In genomic region chr5:1413611-1414241, GRCh38 we compare ENCODE assay signal across 24 cellular contexts. TPM values are rescaled to one million over a fixed set of nuclear protein-coding genes. Genes with fewer than 3 reads are reported as not detected.
"Had no signal": no experiment of that assay in that cellular context is flagged by ENCODE, and none has a peak within 500 bp of the region (broad histone marks: within the 10 kb centered on the region; RNA-seq: fewer than 3 reads in every experiment).

No MANE protein-coding gene starts in this region.

- H3K4me1 ChIP-seq: heart left ventricle, neural progenitor cell, prostate gland, vagina had no signal

- DNase-seq: activated B cell treated with CpG ODN at 0.5 μM for 24 hours; activated CD4-positive, alpha-beta memory T cell treated with anti-CD3 and anti-CD28 coated beads for 36 hours; activated CD4-positive, alpha-beta T cell treated with anti-CD3 and anti-CD28 coated beads for 4 hours; activated effector memory CD4-positive, alpha-beta T cell treated with Interleukin-2 at 50 U/mL for 16 hours; activated naive CD4-positive, alpha-beta T cell treated with anti-CD3 and anti-CD28 coated beads for 36 hours; activated T-cell treated with anti-CD3 and anti-CD28 coated beads, Interleukin-2, amount 50 U/mL, for 72 hours; islet precursor cell; mammary epithelial cell; stimulated activated CD4-positive, alpha-beta T cell treated with anti-CD3 and anti-CD28 coated beads, Interleukin-2, amount 100 ng/mL, for 48 hours; stimulated activated CD8-positive, alpha-beta memory T cell treated with anti-CD3 and anti-CD28 coated beads, Interleukin-4, amount 100 ng/mL, for 48 hours; stimulated activated naive B cell treated with anti-CD40 and anti-IgM and Interleukin-4, amounts not matched to agents 10 μg/mL and 1 μg/mL and 100 μg/mL, for 72 hours; T1000; trophoblast cell had no signal

- ATAC-seq: activated T-cell treated with anti-CD3 and anti-CD28 coated beads, Interleukin-2, amount 50 U/mL, for 72 hours; heart left ventricle; naive thymus-derived CD8-positive, alpha-beta T cell; sciatic nerve; stimulated activated naive B cell treated with anti-CD40 and anti-IgM and Interleukin-4, amounts not matched to agents 10 μg/mL and 1 μg/mL and 100 μg/mL, for 72 hours had no signal

- H3K9ac ChIP-seq: neural progenitor cell had no signal

- H3K4me3 ChIP-seq: heart left ventricle, neural progenitor cell, prostate gland, smooth muscle cell, vagina had no signal

- H3K4me2 ChIP-seq: neural progenitor cell, smooth muscle cell had no signal

- H2AFZ ChIP-seq: neural progenitor cell had no signal

- H3K36me3 ChIP-seq: heart left ventricle, neural progenitor cell, prostate gland, vagina had no signal

- H3K9me3 ChIP-seq: heart left ventricle, prostate gland, vagina had no signal

- H3K27me3 ChIP-seq: neural progenitor cell, vagina had no signal

- H3K27ac ChIP-seq: epithelial cell of prostate, heart left ventricle, neural progenitor cell, prostate gland, vagina had no signal

RNA-seq across cellular contexts. Expression of gene SLC6A3, which starts 31.5 kb away (rescaled TPM):
- total RNA-seq: activated CD4-positive, alpha-beta memory T cell treated with anti-CD3 and anti-CD28 coated beads for 36 hours; activated naive CD4-positive, alpha-beta T cell treated with anti-CD3 and anti-CD28 coated beads for 36 hours; activated T-cell treated with anti-CD3 and anti-CD28 coated beads, Interleukin-2, amount 50 U/mL, for 72 hours; fibroblast of villous mesenchyme; mammary epithelial cell; osteoblast; sciatic nerve; smooth muscle cell; temporal lobe had no signal
- polyA plus RNA-seq: mammary epithelial cell, smooth muscle cell had no signal
